9 cellular contexts compared by ENCODE assay signal in the genomic region with DNA sequence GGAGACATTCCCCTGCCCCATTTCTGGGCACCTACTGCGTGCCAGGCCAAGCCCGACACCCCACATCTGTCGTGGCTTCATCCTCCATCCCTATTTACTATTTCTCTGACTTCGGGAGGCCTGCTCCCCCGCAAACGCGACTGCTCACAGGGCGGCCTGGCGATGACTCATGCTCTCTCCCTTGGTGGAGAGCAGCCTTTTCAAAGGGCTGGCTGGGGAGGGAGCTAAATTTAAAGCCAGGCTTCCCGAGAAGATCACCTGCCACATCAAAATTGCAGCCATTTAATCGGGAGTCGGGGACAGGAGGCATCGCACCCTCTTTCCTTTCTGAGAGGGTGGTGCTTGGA. TPM values are rescaled to one million over a fixed set of nuclear protein-coding genes. Genes with fewer than 3 reads are reported as not detected.
A peak's percentile ranks its signal among the peaks of the same experiment; 100 is the strongest.
DNase-seq lines count a peak whose midpoint lies in the region; ATAC-seq, FAIRE-seq and TF ChIP-seq lines count a peak whose summit lies in the region.
"Had no signal": no experiment of that assay in that cellular context is flagged by ENCODE, and none has a peak within 500 bp of the region (broad histone marks: within the 10 kb centered on the region; RNA-seq: fewer than 3 reads in every experiment).

No MANE protein-coding gene starts in this region.

- no peak overlapping the region for H3K56ac ChIP-seq in H9 (ENCODE audit: insufficient read length, low read depth, low read length)

- H3K23me2 ChIP-seq in H9 (ENCODE audit: insufficient read length, low read depth, low read length, poor library complexity, severe bottlenecking): no peaks in the 10 kb centered on the region

- H2BK20ac ChIP-seq in H9 (ENCODE audit: low read depth, low read length, poor library complexity, severe bottlenecking): no peak overlapping the region

- H3T11ph ChIP-seq in H9 (ENCODE audit: low read length): no peak overlapping the region

- no peak for FAIRE-seq in A549 (lab: Jason Lieb, UNC)

- TF ChIP-seq POLR2A in A549 (IDR thresholded peaks at IDR 0.05; ENCODE audit: low read length): no peak

- H4K91ac ChIP-seq in H9 (ENCODE audit: insufficient read length, low read depth, low read length): no peak overlapping the region

- intact Hi-C loops in natural killer cell (cut with micrococcal nuclease): no loop called here

- H2BK15ac ChIP-seq in H9 (ENCODE audit: low read depth, low read length): no peak overlapping the region

- H3K9ac ChIP-seq in H9 (ENCODE audit: extremely low read depth, insufficient read length, low read length): no peak overlapping the region

- H3K36me3 ChIP-seq in right atrium auricular region: no peaks in the 10 kb centered on the region

- no peak overlapping the region for H4K8ac ChIP-seq in H9 (replicated peaks; ENCODE audit: insufficient read length, low read depth, low read length)

- H4K5ac ChIP-seq in H9 (ENCODE audit: insufficient read length, low read depth, low read length): no peak overlapping the region

- H3K4me1 ChIP-seq in A549: peaks cover 21% of the 10 kb centered on the region
- no peaks in the 10 kb centered on the region for H3K4me1 ChIP-seq in H9 (ENCODE audit: insufficient read depth, low read length)
- peaks cover 0 to 25% of the 10 kb centered on the region in 2 donors for H3K4me1 ChIP-seq in right atrium auricular region

- peak; percentile 80 for ATAC-seq in A549
- ATAC-seq in natural killer cell: no peak

- TF ChIP-seq CTCF in A549 (IDR thresholded peaks at IDR 0.05) (no peak), H9 (conservative IDR thresholded peaks at IDR 0.05) (no peak), right atrium auricular region (IDR thresholded peaks at IDR 0.05) (no peak), natural killer cell (IDR thresholded peaks at IDR 0.05) (no peak)

- WGBS in A549 (ENCODE audit: missing lambda C conversion rate): 7% methylated on average over 11 of the region's 13 CpGs
- WGBS in H9 (ENCODE audit: extremely low coverage, insufficient read length, low lambda C conversion rate): no CpG with 5 or more reads among the region's 13 CpGs

- H3K27me3 Mint-ChIP-seq in H9 (ENCODE audit: low read depth) (peaks cover 28% of the 10 kb centered on the region), natural killer cell (ENCODE audit: low read depth in 2 of 2) (no peaks in the 10 kb centered on the region)

- H2AK5ac ChIP-seq in H9 (ENCODE audit: insufficient read length, low read length): no peak overlapping the region

- no peak overlapping the region for H2BK12ac ChIP-seq in H9 (ENCODE audit: insufficient read length, low read depth, low read length)

- peak; percentile 33 to 38 for DNase-seq in A549 (ENCODE audit: low read depth in 1 of 2, low spot score in 1 of 2)
- peak; percentile 53 for DNase-seq in H9
- peak; percentile 16 for DNase-seq in T1000 (lab: John Stamatoyannopoulos, UW)
- peak; percentile 76 for DNase-seq in right atrium auricular region (ENCODE audit: low spot score)
- no peak for DNase-seq in HuH-7 (ENCODE audit: low spot score)
- DNase-seq in activated CD8-positive, alpha-beta memory T cell treated with anti-CD3 and anti-CD28 coated beads for 24 hours: no peak
- DNase-seq in natural killer cell: no peak
- DNase-seq in OCI-M2 (lab: John Stamatoyannopoulos, UW; ENCODE audit: unreplicated experiment): no peak

- no peaks in the 10 kb centered on the region for H3K79me1 ChIP-seq in H9 (ENCODE audit: insufficient read depth, low read depth, low read length, poor library complexity, severe bottlenecking)

- H3K9me3 ChIP-seq in A549 (no peaks in the 10 kb centered on the region), H9 (ENCODE audit: control insufficient read depth, low read depth, low read length) (no peaks in the 10 kb centered on the region), right atrium auricular region (no peaks in the 10 kb centered on the region)

- H3K4me1 Mint-ChIP-seq in H9 (peaks cover 14 to 23% of the 10 kb centered on the region in 2 experiments), natural killer cell (no peaks in the 10 kb centered on the region)

- H2BK120ac ChIP-seq in H9 (ENCODE audit: low read depth, low read length, poor library complexity, severe bottlenecking): no peak overlapping the region

- POLR2A ChIA-PET in A549 (lab: Yijun Ruan, JAX): no interaction called here

- H3K27ac Mint-ChIP-seq in H9 (no peak overlapping the region), natural killer cell (no peak overlapping the region)
- H3K27ac Mint-ChIP-seq: activated naive CD8-positive, alpha-beta T cell had no signal

- no peak overlapping the region for H3K4ac ChIP-seq in H9 (ENCODE audit: low read depth, low read length)

- H3K18ac ChIP-seq in H9 (ENCODE audit: insufficient read length, low read depth, low read length): no peak overlapping the region

- H3K27ac ChIP-seq in A549: peak overlapping the region; percentile 49 to 80; a peak in 4 of 6 replicates
- no peak overlapping the region for H3K27ac ChIP-seq in H9 (ENCODE audit: insufficient read length, low read depth, low read length)
- peak overlapping the region in 1 of 2 donors; percentile 53 for H3K27ac ChIP-seq in right atrium auricular region

- H3K36me3 Mint-ChIP-seq in H9 (ENCODE audit: insufficient read depth in 1 of 3, low read depth in 3 of 3) (no peaks in the 10 kb centered on the region), natural killer cell (no peaks in the 10 kb centered on the region)
- H3K36me3 Mint-ChIP-seq: activated naive CD8-positive, alpha-beta T cell had no signal

- H3K27me3 ChIP-seq in H9 (ENCODE audit: insufficient read depth, low read length) (no peaks in the 10 kb centered on the region; the same call in 1 of the 2 replicates), right atrium auricular region (no peaks in the 10 kb centered on the region)

- no peak for TF ChIP-seq RAD21 in A549 (conservative IDR thresholded peaks at IDR 0.05 in 1 of 2, IDR thresholded peaks at IDR 0.05 in 1 of 2)

- H3K23ac ChIP-seq in H9 (ENCODE audit: insufficient read length, low read depth, low read length): no peak overlapping the region

- H3K4me3 ChIP-seq in A549 (no peak overlapping the region), right atrium auricular region (no peak overlapping the region)

- H2BK5ac ChIP-seq in H9 (ENCODE audit: insufficient read length, low read length): no peak overlapping the region

- TF ChIP-seq EP300 in A549 (IDR thresholded peaks at IDR 0.05): no peak

- H4K20me1 ChIP-seq in H9 (ENCODE audit: control insufficient read depth, insufficient read depth, insufficient read length): no peaks in the 10 kb centered on the region

- no peaks in the 10 kb centered on the region for H3K79me2 ChIP-seq in H9 (ENCODE audit: insufficient read depth, low read length)

- H3K4me3 Mint-ChIP-seq in H9 (peak overlapping the region in 1 of 2 experiments; percentile 39; a peak in 2 of 5 replicates), natural killer cell (no peak overlapping the region)
- H3K4me3 Mint-ChIP-seq: activated naive CD8-positive, alpha-beta T cell had no signal

- H2AFZ ChIP-seq in H9 (ENCODE audit: low read length): no peak overlapping the region

- H3K9me3 Mint-ChIP-seq in H9 (no peaks in the 10 kb centered on the region), natural killer cell (no peaks in the 10 kb centered on the region)

- CTCF ChIA-PET in A549 (lab: Yijun Ruan, JAX): no interaction called here

- no peak overlapping the region for H3K14ac ChIP-seq in H9 (ENCODE audit: insufficient read depth, low read length)

- H3K4me2 ChIP-seq in A549 (peak overlapping the region; percentile 52), H9 (ENCODE audit: insufficient read depth, insufficient read length, low read length) (no peak overlapping the region)

TF ChIP-seq in A549, 52 proteins besides CTCF, POLR2A, EP300 and RAD21:
- TF ChIP-seq FOSL2 (IDR thresholded peaks at IDR 0.05): peak; percentile 46; the same call in 1 of the 2 replicates
- TF ChIP-seq FOSL2 (CRISPR knock-in tag; IDR thresholded peaks at IDR 0.05): peak; percentile 74
- TF ChIP-seq, protein P1, sequence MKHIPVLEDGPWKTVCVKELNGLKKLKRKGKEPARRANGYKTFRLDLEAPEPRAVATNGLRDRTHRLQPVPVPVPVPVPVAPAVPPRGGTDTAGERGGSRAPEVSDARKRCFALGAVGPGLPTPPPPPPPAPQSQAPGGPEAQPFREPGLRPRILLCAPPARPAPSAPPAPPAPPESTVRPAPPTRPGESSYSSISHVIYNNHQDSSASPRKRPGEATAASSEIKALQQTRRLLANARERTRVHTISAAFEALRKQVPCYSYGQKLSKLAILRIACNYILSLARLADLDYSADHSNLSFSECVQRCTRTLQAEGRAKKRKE (CRISPR knock-in tag; IDR thresholded peaks at IDR 0.05; ENCODE audit: low read depth): no peak

RNA-seq across cellular contexts. Expression of a gene that starts 24.9 kb away (rescaled TPM):
- polyA plus RNA-seq in A549 (2011; rRNA removed) (0.61 and 0.79 TPM in 2 replicates), A549 (2017; fragmentation: RNase III; extraction: RNeasy Plus Mini Kit Qiagen cat#74134 plus additional on column Dnase treatment) (1.9 to 2.4 TPM (median 2.2 TPM) in 3 replicates)
- polyA plus RNA-seq in A549 (2012; cell fraction: cytosol; rRNA removed): 0.56 and 0.80 TPM in 2 replicates
- 0.74 and 0.80 TPM in 2 replicates for polyA plus RNA-seq in A549 (2012; cell fraction: nucleus; rRNA removed)
- 1.3 and 1.4 TPM in 2 replicates for polyA minus RNA-seq in A549 (2011; rRNA and poly(A)+ RNA removed)
- total RNA-seq in H9 (2021) (2.9 and 3.0 TPM in 2 replicates), right atrium auricular region (1 to 10 TPM in 1 of 2 donors, under 1 TPM in 1; 0.26 to 2.0 TPM), natural killer cell (not detected)

Comparison
In these comparisons a context has a peak if more than half of its experiments do, and no peak if none do; other contexts are left out.
1. ATAC-seq: peak in A549 (2 of 2); none in natural killer cell (0 of 3).
2. DNase-seq: peak in A549 (2 of 2), H9 (single experiment), T1000 (single experiment) and right atrium auricular region (single experiment); none in HuH-7 (single experiment), activated CD8-positive, alpha-beta memory T cell treated with anti-CD3 and anti-CD28 coated beads for 24 hours (single experiment), natural killer cell (single experiment) and OCI-M2 (single experiment).